ENCODE assay signal across 26 cellular contexts in the genomic region with DNA sequence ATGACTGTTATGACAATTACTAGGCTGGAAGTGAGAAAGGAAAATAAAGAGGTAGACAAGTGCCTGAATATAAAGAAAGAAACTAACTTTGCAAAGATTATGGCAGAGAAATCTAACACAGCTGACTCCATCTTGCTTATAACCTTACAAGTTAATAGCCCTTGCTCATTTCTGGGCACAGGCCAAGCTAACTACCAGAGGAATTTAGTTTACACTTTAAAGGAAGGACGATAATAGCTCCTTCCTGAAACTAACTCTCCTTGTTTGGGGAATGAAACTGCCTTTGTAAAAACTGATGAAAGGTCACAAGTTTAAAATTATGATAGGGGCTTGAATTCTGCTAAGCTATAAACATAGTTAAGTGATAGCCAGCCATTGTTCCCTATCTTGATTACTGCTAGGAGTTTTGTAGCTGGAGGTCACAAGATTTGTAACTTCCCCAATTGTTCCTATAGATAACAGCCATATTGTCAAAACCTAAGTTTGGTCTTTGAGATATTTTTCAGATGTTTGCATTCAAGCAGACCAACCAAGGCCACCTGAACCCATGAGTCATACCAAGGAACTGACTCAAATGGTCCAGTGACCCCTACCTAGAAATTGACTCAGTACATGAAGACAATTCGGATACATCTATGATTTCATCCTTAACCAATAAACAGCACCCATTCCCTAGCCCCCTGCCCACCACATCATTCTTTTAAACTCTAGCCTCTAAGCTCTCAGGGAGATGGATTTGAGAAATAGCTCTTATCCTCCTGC.
DNase-seq lines count a peak whose midpoint lies in the region; ATAC-seq, FAIRE-seq and TF ChIP-seq lines count a peak whose summit lies in the region.
"Had no signal": no experiment of that assay in that cellular context is flagged by ENCODE, and none has a peak within 500 bp of the region (broad histone marks: within the 10 kb centered on the region; RNA-seq: fewer than 3 reads in every experiment).

No MANE protein-coding gene starts in this region.

- H3K27ac Mint-ChIP-seq in activated CD8-positive, alpha-beta T cell treated with anti-CD3 and anti-CD28 coated beads, Interleukin-2, amount 10 ng/mL, durations not matched to agents 7 days and 5 days = no peak overlapping the region
- H3K27ac Mint-ChIP-seq in activated T-helper 17 cell treated with anti-CD3 and anti-CD28 coated beads, Interleukin-2, amount 50 U/mL, for 72 hours = no peak overlapping the region
- H3K27ac Mint-ChIP-seq: activated naive CD8-positive, alpha-beta T cell treated with anti-CD3 and anti-CD28 coated beads, Interleukin-2, amount 50 U/mL, for 24 hours; T-helper 17 cell had no signal

- H3K4me3 ChIP-seq in mucosa of rectum (ENCODE audit: low read length in 2 of 2) = no peak overlapping the region
- H3K4me3 ChIP-seq in gastrocnemius medialis = no peak overlapping the region
- H3K4me3 ChIP-seq: HAP-1, lower lobe of right lung, prostate gland, uterus had no signal

- H3K27me3 ChIP-seq in mucosa of rectum (ENCODE audit: control insufficient read depth in 2 of 2, insufficient read depth in 2 of 2, low read length in 2 of 2) (no peaks in the 10 kb centered on the region), gastrocnemius medialis (no peaks in the 10 kb centered on the region)
- H3K27me3 ChIP-seq: uterus had no signal

- in situ Hi-C loops in gastrocnemius medialis (cut with MboI; ENCODE audit: low sequenced_read_pairs in 4 of 4) = no loop called here

- no peaks in the 10 kb centered on the region for H3K36me3 Mint-ChIP-seq in activated CD8-positive, alpha-beta T cell treated with anti-CD3 and anti-CD28 coated beads, Interleukin-2, amount 10 ng/mL, durations not matched to agents 7 days and 5 days (ENCODE audit: low read depth)
- H3K36me3 Mint-ChIP-seq in activated T-helper 17 cell treated with anti-CD3 and anti-CD28 coated beads, Interleukin-2, amount 50 U/mL, for 72 hours (ENCODE audit: low read depth) = no peaks in the 10 kb centered on the region

- CTCF ChIA-PET in activated CD8-positive, alpha-beta T cell treated with anti-CD3 and anti-CD28 coated beads, Interleukin-2, amount 10 ng/mL, durations not matched to agents 7 days and 5 days (lab: Charles Lee) = no interaction called here

- FAIRE-seq in GM18507 (lab: Jason Lieb, UNC) = peak; percentile 60
- FAIRE-seq: GM12891 had no signal

- H3K36me3 ChIP-seq in mucosa of rectum (ENCODE audit: control insufficient read depth in 2 of 2, insufficient read depth in 2 of 2, low read length in 2 of 2) = no peaks in the 10 kb centered on the region
- no peaks in the 10 kb centered on the region for H3K36me3 ChIP-seq in gastrocnemius medialis
- H3K36me3 ChIP-seq: HAP-1, lower lobe of right lung, prostate gland, uterus had no signal

- peaks cover 5 to 10% of the 10 kb centered on the region in 2 donors for H3K4me1 ChIP-seq in mucosa of rectum (ENCODE audit: control insufficient read depth in 2 of 2, insufficient read depth in 2 of 2, low read length in 2 of 2)
- no peaks in the 10 kb centered on the region for H3K4me1 ChIP-seq in gastrocnemius medialis
- H3K4me1 ChIP-seq: HAP-1, lower lobe of right lung, prostate gland, uterus had no signal

- no peaks in the 10 kb centered on the region for H3K9me3 Mint-ChIP-seq in activated CD8-positive, alpha-beta T cell treated with anti-CD3 and anti-CD28 coated beads, Interleukin-2, amount 10 ng/mL, durations not matched to agents 7 days and 5 days (ENCODE audit: insufficient read depth)
- peaks cover 4% of the 10 kb centered on the region for H3K9me3 Mint-ChIP-seq in activated T-helper 17 cell treated with anti-CD3 and anti-CD28 coated beads, Interleukin-2, amount 50 U/mL, for 72 hours

- intact Hi-C loops in gastrocnemius medialis (cut with DNase I; ENCODE audit: low total_unique reads) = no loop called here

- ATAC-seq in HG02588 (IDR thresholded peaks at IDR 0.05; ENCODE audit: unreplicated experiment) (peak; percentile 32), HG03442 (IDR thresholded peaks at IDR 0.05; ENCODE audit: unreplicated experiment) (no peak), gastrocnemius medialis (no peak)
- ATAC-seq in activated CD8-positive, alpha-beta T cell treated with anti-CD3 and anti-CD28 coated beads, Interleukin-2, amount 10 ng/mL, durations not matched to agents 7 days and 5 days = no peak
- no peak for ATAC-seq in activated T-helper 17 cell treated with anti-CD3 and anti-CD28 coated beads, Interleukin-2, amount 50 U/mL, for 72 hours (replicated peaks)
- ATAC-seq: activated naive CD8-positive, alpha-beta T cell treated with anti-CD3 and anti-CD28 coated beads, Interleukin-2, amount 50 U/mL, for 24 hours; lower lobe of right lung; T-helper 17 cell had no signal

- H3K9me3 ChIP-seq in mucosa of rectum (ENCODE audit: control insufficient read depth in 2 of 2, low read length in 2 of 2) = no peaks in the 10 kb centered on the region
- no peaks in the 10 kb centered on the region for H3K9me3 ChIP-seq in gastrocnemius medialis
- H3K9me3 ChIP-seq: HAP-1, lower lobe of right lung, prostate gland, uterus had no signal

- POLR2A ChIA-PET in activated CD8-positive, alpha-beta T cell treated with anti-CD3 and anti-CD28 coated beads, Interleukin-2, amount 10 ng/mL, durations not matched to agents 7 days and 5 days (lab: Charles Lee) = no interaction called here

- no peak overlapping the region for H3K9ac ChIP-seq in mucosa of rectum (ENCODE audit: low read depth in 1 of 2, low read length in 2 of 2)

- TF ChIP-seq POLR2A in gastrocnemius medialis (IDR thresholded peaks at IDR 0.05) = no peak

- H3K27ac ChIP-seq in mucosa of rectum (ENCODE audit: low read depth in 2 of 2, low read length in 2 of 2) = peak overlapping the region; percentile 24 to 37
- no peak overlapping the region for H3K27ac ChIP-seq in gastrocnemius medialis
- H3K27ac ChIP-seq: C4-2B, epithelial cell of prostate, lower lobe of right lung, prostate gland, uterus had no signal

- H3K4me3 Mint-ChIP-seq in activated CD8-positive, alpha-beta T cell treated with anti-CD3 and anti-CD28 coated beads, Interleukin-2, amount 10 ng/mL, durations not matched to agents 7 days and 5 days = no peak overlapping the region
- H3K4me3 Mint-ChIP-seq in activated T-helper 17 cell treated with anti-CD3 and anti-CD28 coated beads, Interleukin-2, amount 50 U/mL, for 72 hours = no peak overlapping the region
- H3K4me3 Mint-ChIP-seq: activated naive CD8-positive, alpha-beta T cell treated with anti-CD3 and anti-CD28 coated beads, Interleukin-2, amount 50 U/mL, for 24 hours; T-helper 17 cell had no signal

- H3K27me3 Mint-ChIP-seq in activated CD8-positive, alpha-beta T cell treated with anti-CD3 and anti-CD28 coated beads, Interleukin-2, amount 10 ng/mL, durations not matched to agents 7 days and 5 days (ENCODE audit: low read depth) = no peaks in the 10 kb centered on the region
- no peaks in the 10 kb centered on the region for H3K27me3 Mint-ChIP-seq in activated T-helper 17 cell treated with anti-CD3 and anti-CD28 coated beads, Interleukin-2, amount 50 U/mL, for 72 hours
- H3K27me3 Mint-ChIP-seq: activated naive CD8-positive, alpha-beta T cell treated with anti-CD3 and anti-CD28 coated beads, Interleukin-2, amount 50 U/mL, for 24 hours; T-helper 17 cell had no signal

- no peak for DNase-seq in GM18507 (ENCODE audit: extremely low spot score, insufficient read length, low read depth)
- DNase-seq in RPMI7951 (ENCODE audit: low read depth) = peak; percentile 31
- DNase-seq in activated CD8-positive, alpha-beta T cell treated with anti-CD3 and anti-CD28 coated beads, Interleukin-2, amount 10 ng/mL, durations not matched to agents 7 days and 5 days = no peak
- no peak for DNase-seq in gastrocnemius medialis
- DNase-seq: activated CD8-positive, alpha-beta memory T cell treated with anti-CD3 and anti-CD28 coated beads, Interleukin-2, amount 50 U/mL, for 4 hours; activated effector memory CD4-positive, alpha-beta T cell treated with Interleukin-2 at 50 U/mL for 16 hours; activated naive CD8-positive, alpha-beta T cell treated with anti-CD3 and anti-CD28 coated beads, Interleukin-2, amount 50 U/mL, for 24 hours; cerebellar nuclear complex; DMS 273 treated with DMSO at 0.1 percent for 48 hours; foreskin melanocyte; islet precursor cell; lower lobe of right lung; NCI-H1436; NCI-H510A; stimulated activated CD4-positive, alpha-beta T cell treated with anti-CD3 and anti-CD28 coated beads, Interleukin-1b, Interleukin-23, amount 100 ng/mL, for 48 hours; T-helper 17 cell; uterus had no signal

- TF ChIP-seq CTCF in gastrocnemius medialis (IDR thresholded peaks at IDR 0.05 in 4 of 5, conservative IDR thresholded peaks at IDR 0.05 in 1 of 5) = no peak

- H3K4me1 Mint-ChIP-seq in activated CD8-positive, alpha-beta T cell treated with anti-CD3 and anti-CD28 coated beads, Interleukin-2, amount 10 ng/mL, durations not matched to agents 7 days and 5 days (ENCODE audit: low read depth) = no peaks in the 10 kb centered on the region
- H3K4me1 Mint-ChIP-seq in activated T-helper 17 cell treated with anti-CD3 and anti-CD28 coated beads, Interleukin-2, amount 50 U/mL, for 72 hours = no peaks in the 10 kb centered on the region
- H3K4me1 Mint-ChIP-seq: activated naive CD8-positive, alpha-beta T cell treated with anti-CD3 and anti-CD28 coated beads, Interleukin-2, amount 50 U/mL, for 24 hours; T-helper 17 cell had no signal

Comparison
In these comparisons a context has a peak if more than half of its experiments do, and no peak if none do; other contexts are left out.
1. H3K27ac ChIP-seq: peak in mucosa of rectum (2 of 2); none in gastrocnemius medialis (0 of 4).